In genomic region chr17:71970312-71970711, GRCh38 we compare ENCODE assay signal across 14 cellular contexts.
DNase-seq lines count a peak whose midpoint lies in the region; ATAC-seq and TF ChIP-seq lines count a peak whose summit lies in the region.
"Had no signal": no experiment of that assay in that cellular context is flagged by ENCODE, and none has a peak within 500 bp of the region (broad histone marks: within the 10 kb centered on the region; RNA-seq: fewer than 3 reads in every experiment).

No MANE protein-coding gene starts in this region.

- H3K4me3 Mint-ChIP-seq in MCF 10A (ENCODE audit: unreplicated experiment) (no peak overlapping the region), type B pancreatic cell (no peak overlapping the region), glutamatergic neuron (ENCODE audit: unreplicated experiment) (no peak overlapping the region)

- intact Hi-C loops in MCF 10A (cut with micrococcal nuclease) (loop anchor here (10.0 kb wide), 1 partner anchor 574 kb away; no protein-coding TSS in a partner anchor), breast epithelium (cut with DNase I; ENCODE audit: low total_unique reads) (no loop called here), aorta (cut with DNase I) (loop anchor here (10.0 kb wide), 2 partner anchors 154 to 434 kb away; partner anchors contain the start of gene SOX9 (in 1 of the 2))

- no peak overlapping the region for H2AFZ ChIP-seq in osteoblast (ENCODE audit: low read length)

- no peak for TF ChIP-seq POLR2A in breast epithelium (IDR thresholded peaks at IDR 0.05)

- H3K36me3 ChIP-seq in breast epithelium (no peaks in the 10 kb centered on the region), osteoblast (ENCODE audit: insufficient read depth, low read length) (no peaks in the 10 kb centered on the region), aorta (ENCODE audit: control insufficient read depth in 1 of 2, insufficient read depth in 2 of 2, low read length in 1 of 2) (no peaks in the 10 kb centered on the region)
- H3K36me3 ChIP-seq: tibial artery had no signal

- CTCF ChIA-PET in MCF 10A (lab: Yijun Ruan, JAX), result interaction anchor here (0.6 to 1.4 kb wide), 4 partner anchors 11 to 1189 kb away, joined by 3 read pairs; no protein-coding TSS in a partner anchor

- DNase-seq in MCF 10A (ENCODE audit: unreplicated experiment) (peak; percentile 73), breast epithelium (ENCODE audit: low spot score in 2 of 2) (no peak), HPDE6-E6E7 (ENCODE audit: extremely low spot score) (peak; percentile 91), choroid plexus epithelial cell (ENCODE audit: low read depth) (peak; percentile 22), osteoblast (ENCODE audit: insufficient read length, low spot score, missing footprints) (no peak), type B pancreatic cell (ENCODE audit: extremely low spot score, unreplicated experiment) (no peak), glutamatergic neuron (no peak), aorta (no peak)
- DNase-seq: activated CD8-positive, alpha-beta memory T cell treated with anti-CD3 and anti-CD28 coated beads, Interleukin-2, amount 50 U/mL, for 4 hours; DMS79 treated with DMSO at 0.1 percent for 48 hours; Kasumi-1; NCI-H2227 treated with DMSO at 0.1 percent for 48 hours; right cardiac atrium; tibial artery had no signal

- H3K36me3 Mint-ChIP-seq in MCF 10A (ENCODE audit: insufficient read depth, unreplicated experiment) (no peaks in the 10 kb centered on the region), type B pancreatic cell (no peaks in the 10 kb centered on the region), glutamatergic neuron (ENCODE audit: unreplicated experiment) (no peaks in the 10 kb centered on the region)

- no peak for TF ChIP-seq CTCF in MCF 10A (IDR thresholded peaks at IDR 0.05; ENCODE audit: unreplicated experiment)
- TF ChIP-seq CTCF in breast epithelium (IDR thresholded peaks at IDR 0.05), result no peak
- no peak for TF ChIP-seq CTCF in choroid plexus epithelial cell (conservative IDR thresholded peaks at IDR 0.05; ENCODE audit: low read depth, low read length)
- TF ChIP-seq CTCF in osteoblast (IDR thresholded peaks at IDR 0.05; ENCODE audit: extremely low read depth, low read depth, low read length), result no peak
- no peak for TF ChIP-seq CTCF in type B pancreatic cell (conservative IDR thresholded peaks at IDR 0.05)
- TF ChIP-seq CTCF in glutamatergic neuron (IDR thresholded peaks at IDR 0.05; ENCODE audit: partially characterized antibody, unreplicated experiment), result no peak

- H3K4me1 ChIP-seq in breast epithelium (peaks cover 0 to 5% of the 10 kb centered on the region in 2 donors), osteoblast (ENCODE audit: insufficient read depth, low read length) (peaks cover 20% of the 10 kb centered on the region), aorta (ENCODE audit: control insufficient read depth in 1 of 2, insufficient read depth in 2 of 2, low read length in 2 of 2) (no peaks in the 10 kb centered on the region)

- H3K79me2 ChIP-seq in osteoblast (ENCODE audit: insufficient read depth, low read length), result no peaks in the 10 kb centered on the region

- WGBS in aorta, 2 donors, result 85 to 97% methylated on average over 1 of the region's 1 CpG

- ATAC-seq in aorta (ENCODE audit: low FRiP score), result no peak
- ATAC-seq: right cardiac atrium had no signal

- no peak overlapping the region for H3K4me2 ChIP-seq in osteoblast (ENCODE audit: insufficient read depth, low read length)

- H3K9me3 ChIP-seq in breast epithelium (no peaks in the 10 kb centered on the region), osteoblast (ENCODE audit: low read depth, low read length) (no peaks in the 10 kb centered on the region), aorta (ENCODE audit: control insufficient read depth, low read length) (no peaks in the 10 kb centered on the region)
- H3K9me3 ChIP-seq: tibial artery had no signal

- H3K27me3 Mint-ChIP-seq in MCF 10A (ENCODE audit: insufficient read depth, unreplicated experiment), result no peaks in the 10 kb centered on the region
- peaks cover 15% of the 10 kb centered on the region for H3K27me3 Mint-ChIP-seq in type B pancreatic cell
- H3K27me3 Mint-ChIP-seq in glutamatergic neuron (ENCODE audit: unreplicated experiment), result no peaks in the 10 kb centered on the region

- no peaks in the 10 kb centered on the region for H3K9me3 Mint-ChIP-seq in MCF 10A (ENCODE audit: unreplicated experiment)
- H3K9me3 Mint-ChIP-seq in type B pancreatic cell, result no peaks in the 10 kb centered on the region
- H3K9me3 Mint-ChIP-seq in glutamatergic neuron (ENCODE audit: unreplicated experiment), result peaks cover 2% of the 10 kb centered on the region

- no peak overlapping the region for H3K27ac ChIP-seq in breast epithelium
- H3K27ac ChIP-seq in osteoblast (ENCODE audit: low read depth, low read length), result no peak overlapping the region
- H3K27ac ChIP-seq in aorta (ENCODE audit: low read depth in 1 of 2, low read length in 2 of 2), result no peak overlapping the region
- H3K27ac ChIP-seq: tibial artery had no signal

- no peak overlapping the region for H3K4me3 ChIP-seq in breast epithelium
- no peak overlapping the region for H3K4me3 ChIP-seq in choroid plexus epithelial cell (ENCODE audit: low read depth, low read length)
- no peak overlapping the region for H3K4me3 ChIP-seq in osteoblast (ENCODE audit: insufficient read depth, low read length)
- no peak overlapping the region for H3K4me3 ChIP-seq in aorta (ENCODE audit: low read length in 2 of 2)
- H3K4me3 ChIP-seq: tibial artery had no signal

- H3K27ac Mint-ChIP-seq in MCF 10A (ENCODE audit: low read depth, unreplicated experiment), result no peak overlapping the region
- no peak overlapping the region for H3K27ac Mint-ChIP-seq in type B pancreatic cell
- no peak overlapping the region for H3K27ac Mint-ChIP-seq in glutamatergic neuron (ENCODE audit: unreplicated experiment)

- H3K4me1 Mint-ChIP-seq in MCF 10A (ENCODE audit: insufficient read depth, unreplicated experiment), result peaks cover 7% of the 10 kb centered on the region
- no peaks in the 10 kb centered on the region for H3K4me1 Mint-ChIP-seq in type B pancreatic cell (ENCODE audit: unreplicated experiment)
- H3K4me1 Mint-ChIP-seq in glutamatergic neuron (ENCODE audit: low read depth, unreplicated experiment), result no peaks in the 10 kb centered on the region

- no peaks in the 10 kb centered on the region for H3K27me3 ChIP-seq in breast epithelium
- H3K27me3 ChIP-seq in osteoblast (ENCODE audit: insufficient read depth, low read length), result no peaks in the 10 kb centered on the region
- H3K27me3 ChIP-seq in aorta (ENCODE audit: control insufficient read depth in 1 of 2, insufficient read depth in 2 of 2, low read length in 1 of 2), result no peaks in the 10 kb centered on the region
- H3K27me3 ChIP-seq: tibial artery had no signal

- H4K20me1 ChIP-seq in osteoblast (ENCODE audit: insufficient read depth, low read length), result no peaks in the 10 kb centered on the region

- no TSS peak for BruUV-seq in MCF 10A (replicated peaks; lab: Mats Ljungman, UMichigan)

- POLR2A ChIA-PET in MCF 10A (lab: Yijun Ruan, JAX), result no interaction called here

Comparison
In these comparisons a context has a peak if more than half of its experiments do, and no peak if none do; other contexts are left out.
1. DNase-seq: peak in MCF 10A (single experiment), HPDE6-E6E7 (single experiment) and choroid plexus epithelial cell (single experiment); none in breast epithelium (0 of 2), osteoblast (single experiment), type B pancreatic cell (single experiment), glutamatergic neuron (single experiment) and aorta (0 of 2).